Comparison of ENCODE assay signal across 1 cellular context in the genomic region with DNA sequence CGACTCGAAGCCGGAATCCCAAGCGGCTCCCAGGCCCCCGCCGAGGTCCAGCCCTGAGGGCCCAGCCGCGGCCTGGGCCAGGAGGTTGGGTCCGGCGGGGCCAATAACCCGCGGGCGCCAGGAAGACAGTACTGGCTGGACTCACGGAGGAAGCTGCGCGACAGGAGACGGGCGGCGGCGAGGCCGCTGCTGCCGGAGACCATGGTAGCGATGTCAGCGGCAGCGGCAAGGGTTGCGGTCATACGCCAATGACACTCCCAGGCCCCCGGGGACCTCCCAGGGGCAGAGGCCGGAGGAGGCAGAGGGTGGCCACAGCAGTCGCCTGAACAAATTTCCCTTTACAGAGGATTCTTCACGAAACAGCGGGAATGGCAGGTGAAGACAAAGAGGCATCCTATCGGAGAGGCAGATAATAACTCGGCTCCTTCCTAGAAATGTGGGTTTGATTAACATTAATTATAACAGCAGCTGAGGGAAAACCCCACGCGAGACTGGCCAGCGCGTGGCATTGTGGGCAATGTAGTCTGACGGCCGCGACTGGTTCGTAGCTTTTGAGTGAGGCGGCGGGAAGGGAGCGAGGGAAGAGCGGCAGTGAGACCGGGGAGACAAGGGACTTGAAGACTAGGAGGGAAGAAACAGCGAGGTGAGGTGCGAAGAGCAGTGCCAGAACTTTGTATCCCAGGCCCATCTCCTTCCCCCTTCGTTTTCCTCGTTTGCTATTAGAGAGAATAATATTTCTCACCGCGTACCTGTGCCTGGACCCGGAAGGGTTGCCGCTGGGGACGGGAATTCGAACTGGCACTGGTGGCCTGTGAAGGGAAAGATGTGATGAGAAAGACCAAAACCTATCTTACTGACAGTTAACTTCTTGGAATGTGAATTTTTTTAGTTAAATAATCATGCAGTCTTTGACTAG.
A peak's percentile ranks its signal among the peaks of the same experiment; 100 is the strongest.
TF ChIP-seq lines count a peak whose summit lies in the region.

A gene (minus strand): TSS at position 253 of the 916 bp plus-strand sequence. CDS start 11 bp downstream, at position 242.

TF ChIP-seq in HepG2, 621 proteins besides CTCF, POLR2A, EP300 and RAD21 (continued from another document and continues in another):
- no peak for TF ChIP-seq ZNF468 (CRISPR knock-in tag; IDR thresholded peaks at IDR 0.05)
- peak; percentile 95 for TF ChIP-seq KDM5A (IDR thresholded peaks at IDR 0.05; ENCODE audit: borderline replicate concordance, low read length)
- no peak for TF ChIP-seq ZNF570 (CRISPR knock-in tag; IDR thresholded peaks at IDR 0.05; ENCODE audit: borderline replicate concordance)
- peak; percentile 99 for TF ChIP-seq ASH2L (IDR thresholded peaks at IDR 0.05; ENCODE audit: insufficient read length, low read depth, low read length)
- TF ChIP-seq, protein P1, sequence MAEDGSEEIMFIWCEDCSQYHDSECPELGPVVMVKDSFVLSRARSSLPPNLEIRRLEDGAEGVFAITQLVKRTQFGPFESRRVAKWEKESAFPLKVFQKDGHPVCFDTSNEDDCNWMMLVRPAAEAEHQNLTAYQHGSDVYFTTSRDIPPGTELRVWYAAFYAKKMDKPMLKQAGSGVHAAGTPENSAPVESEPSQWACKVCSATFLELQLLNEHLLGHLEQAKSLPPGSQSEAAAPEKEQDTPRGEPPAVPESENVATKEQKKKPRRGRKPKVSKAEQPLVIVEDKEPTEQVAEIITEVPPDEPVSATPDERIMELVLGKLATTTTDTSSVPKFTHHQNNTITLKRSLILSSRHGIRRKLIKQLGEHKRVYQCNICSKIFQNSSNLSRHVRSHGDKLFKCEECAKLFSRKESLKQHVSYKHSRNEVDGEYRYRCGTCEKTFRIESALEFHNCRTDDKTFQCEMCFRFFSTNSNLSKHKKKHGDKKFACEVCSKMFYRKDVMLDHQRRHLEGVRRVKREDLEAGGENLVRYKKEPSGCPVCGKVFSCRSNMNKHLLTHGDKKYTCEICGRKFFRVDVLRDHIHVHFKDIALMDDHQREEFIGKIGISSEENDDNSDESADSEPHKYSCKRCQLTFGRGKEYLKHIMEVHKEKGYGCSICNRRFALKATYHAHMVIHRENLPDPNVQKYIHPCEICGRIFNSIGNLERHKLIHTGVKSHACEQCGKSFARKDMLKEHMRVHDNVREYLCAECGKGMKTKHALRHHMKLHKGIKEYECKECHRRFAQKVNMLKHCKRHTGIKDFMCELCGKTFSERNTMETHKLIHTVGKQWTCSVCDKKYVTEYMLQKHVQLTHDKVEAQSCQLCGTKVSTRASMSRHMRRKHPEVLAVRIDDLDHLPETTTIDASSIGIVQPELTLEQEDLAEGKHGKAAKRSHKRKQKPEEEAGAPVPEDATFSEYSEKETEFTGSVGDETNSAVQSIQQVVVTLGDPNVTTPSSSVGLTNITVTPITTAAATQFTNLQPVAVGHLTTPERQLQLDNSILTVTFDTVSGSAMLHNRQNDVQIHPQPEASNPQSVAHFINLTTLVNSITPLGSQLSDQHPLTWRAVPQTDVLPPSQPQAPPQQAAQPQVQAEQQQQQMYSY (CRISPR knock-in tag; IDR thresholded peaks at IDR 0.05), result 0 out of 2 replicates have a peak, but pooled peaks have one; percentile 2
- TF ChIP-seq ZNF337 (CRISPR knock-in tag; IDR thresholded peaks at IDR 0.05; ENCODE audit: borderline replicate concordance, low read depth), result no peak
- 0 out of 2 replicates have a peak, but pooled peaks have one; percentile 13 for TF ChIP-seq ZMAT3 (CRISPR knock-in tag; conservative IDR thresholded peaks at IDR 0.05)
- TF ChIP-seq ZNF629 (CRISPR knock-in tag; conservative IDR thresholded peaks at IDR 0.05), result no peak
- TF ChIP-seq, protein P2, sequence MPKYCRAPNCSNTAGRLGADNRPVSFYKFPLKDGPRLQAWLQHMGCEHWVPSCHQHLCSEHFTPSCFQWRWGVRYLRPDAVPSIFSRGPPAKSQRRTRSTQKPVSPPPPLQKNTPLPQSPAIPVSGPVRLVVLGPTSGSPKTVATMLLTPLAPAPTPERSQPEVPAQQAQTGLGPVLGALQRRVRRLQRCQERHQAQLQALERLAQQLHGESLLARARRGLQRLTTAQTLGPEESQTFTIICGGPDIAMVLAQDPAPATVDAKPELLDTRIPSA (CRISPR knock-in tag; IDR thresholded peaks at IDR 0.05; ENCODE audit: borderline replicate concordance), result peak; percentile 62; the same call in 1 of the 2 replicates
- TF ChIP-seq NR2F1 (CRISPR knock-in tag; IDR thresholded peaks at IDR 0.05), result peak in 1 of 2 experiments; percentile 54; a peak in 2 of 4 replicates
- TF ChIP-seq ZNF615 (CRISPR knock-in tag; IDR thresholded peaks at IDR 0.05; ENCODE audit: borderline replicate concordance), result no peak
- TF ChIP-seq, protein P3, sequence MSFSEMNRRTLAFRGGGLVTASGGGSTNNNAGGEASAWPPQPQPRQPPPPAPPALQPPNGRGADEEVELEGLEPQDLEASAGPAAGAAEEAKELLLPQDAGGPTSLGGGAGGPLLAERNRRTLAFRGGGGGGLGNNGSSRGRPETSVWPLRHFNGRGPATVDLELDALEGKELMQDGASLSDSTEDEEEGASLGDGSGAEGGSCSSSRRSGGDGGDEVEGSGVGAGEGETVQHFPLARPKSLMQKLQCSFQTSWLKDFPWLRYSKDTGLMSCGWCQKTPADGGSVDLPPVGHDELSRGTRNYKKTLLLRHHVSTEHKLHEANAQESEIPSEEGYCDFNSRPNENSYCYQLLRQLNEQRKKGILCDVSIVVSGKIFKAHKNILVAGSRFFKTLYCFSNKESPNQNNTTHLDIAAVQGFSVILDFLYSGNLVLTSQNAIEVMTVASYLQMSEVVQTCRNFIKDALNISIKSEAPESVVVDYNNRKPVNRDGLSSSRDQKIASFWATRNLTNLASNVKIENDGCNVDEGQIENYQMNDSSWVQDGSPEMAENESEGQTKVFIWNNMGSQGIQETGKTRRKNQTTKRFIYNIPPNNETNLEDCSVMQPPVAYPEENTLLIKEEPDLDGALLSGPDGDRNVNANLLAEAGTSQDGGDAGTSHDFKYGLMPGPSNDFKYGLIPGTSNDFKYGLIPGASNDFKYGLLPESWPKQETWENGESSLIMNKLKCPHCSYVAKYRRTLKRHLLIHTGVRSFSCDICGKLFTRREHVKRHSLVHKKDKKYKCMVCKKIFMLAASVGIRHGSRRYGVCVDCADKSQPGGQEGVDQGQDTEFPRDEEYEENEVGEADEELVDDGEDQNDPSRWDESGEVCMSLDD (CRISPR knock-in tag; IDR thresholded peaks at IDR 0.05; ENCODE audit: borderline replicate concordance), result no peak; the same call in 1 of the 2 replicates
- TF ChIP-seq, protein P4, sequence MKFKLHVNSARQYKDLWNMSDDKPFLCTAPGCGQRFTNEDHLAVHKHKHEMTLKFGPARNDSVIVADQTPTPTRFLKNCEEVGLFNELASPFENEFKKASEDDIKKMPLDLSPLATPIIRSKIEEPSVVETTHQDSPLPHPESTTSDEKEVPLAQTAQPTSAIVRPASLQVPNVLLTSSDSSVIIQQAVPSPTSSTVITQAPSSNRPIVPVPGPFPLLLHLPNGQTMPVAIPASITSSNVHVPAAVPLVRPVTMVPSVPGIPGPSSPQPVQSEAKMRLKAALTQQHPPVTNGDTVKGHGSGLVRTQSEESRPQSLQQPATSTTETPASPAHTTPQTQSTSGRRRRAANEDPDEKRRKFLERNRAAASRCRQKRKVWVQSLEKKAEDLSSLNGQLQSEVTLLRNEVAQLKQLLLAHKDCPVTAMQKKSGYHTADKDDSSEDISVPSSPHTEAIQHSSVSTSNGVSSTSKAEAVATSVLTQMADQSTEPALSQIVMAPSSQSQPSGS (CRISPR knock-in tag; IDR thresholded peaks at IDR 0.05), result no peak
- peak; percentile 67; the same call in 1 of the 2 replicates for TF ChIP-seq ZNF441 (CRISPR knock-in tag; IDR thresholded peaks at IDR 0.05; ENCODE audit: borderline replicate concordance)
- TF ChIP-seq GTF2F1 (IDR thresholded peaks at IDR 0.05; ENCODE audit: low read length), result no peak
- 0 out of 2 replicates have a peak, but pooled peaks have one; percentile 40 for TF ChIP-seq MZF1 (CRISPR knock-in tag; IDR thresholded peaks at IDR 0.05; ENCODE audit: borderline replicate concordance)
- no peak for TF ChIP-seq ZNF207 (IDR thresholded peaks at IDR 0.05; ENCODE audit: borderline replicate concordance)
- no peak for TF ChIP-seq ZBTB38 (CRISPR knock-in tag; IDR thresholded peaks at IDR 0.05)
- TF ChIP-seq, protein P5, sequence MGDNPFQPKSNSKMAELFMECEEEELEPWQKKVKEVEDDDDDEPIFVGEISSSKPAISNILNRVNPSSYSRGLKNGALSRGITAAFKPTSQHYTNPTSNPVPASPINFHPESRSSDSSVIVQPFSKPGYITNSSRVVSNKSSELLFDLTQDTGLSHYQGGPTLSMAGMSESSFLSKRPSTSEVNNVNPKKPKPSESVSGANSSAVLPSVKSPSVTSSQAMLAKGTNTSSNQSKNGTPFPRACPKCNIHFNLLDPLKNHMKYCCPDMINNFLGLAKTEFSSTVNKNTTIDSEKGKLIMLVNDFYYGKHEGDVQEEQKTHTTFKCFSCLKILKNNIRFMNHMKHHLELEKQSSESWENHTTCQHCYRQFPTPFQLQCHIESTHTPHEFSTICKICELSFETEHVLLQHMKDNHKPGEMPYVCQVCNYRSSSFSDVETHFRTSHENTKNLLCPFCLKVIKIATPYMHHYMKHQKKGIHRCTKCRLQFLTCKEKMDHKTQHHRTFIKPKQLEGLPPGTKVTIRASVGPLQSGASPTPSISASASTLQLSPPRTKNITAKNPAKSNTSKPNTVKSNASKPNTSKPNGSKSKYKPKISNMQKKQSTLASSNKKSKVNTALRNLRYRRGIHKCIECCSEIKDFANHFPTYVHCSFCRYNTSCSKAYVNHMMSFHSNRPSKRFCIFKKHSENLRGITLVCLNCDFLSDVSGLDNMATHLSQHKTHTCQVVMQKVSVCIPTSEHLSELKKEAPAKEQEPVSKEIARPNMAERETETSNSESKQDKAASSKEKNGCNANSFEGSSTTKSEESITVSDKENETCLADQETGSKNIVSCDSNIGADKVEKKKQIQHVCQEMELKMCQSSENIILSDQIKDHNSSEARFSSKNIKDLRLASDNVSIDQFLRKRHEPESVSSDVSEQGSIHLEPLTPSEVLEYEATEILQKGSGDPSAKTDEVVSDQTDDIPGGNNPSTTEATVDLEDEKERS (CRISPR knock-in tag; IDR thresholded peaks at IDR 0.05), result 0 out of 2 replicates have a peak, but pooled peaks have one; percentile 34
- peak; percentile 82; the same call in 1 of the 2 replicates for TF ChIP-seq DNMT3B (CRISPR knock-in tag; conservative IDR thresholded peaks at IDR 0.05)
- no peak for TF ChIP-seq ZNF577 (CRISPR knock-in tag; IDR thresholded peaks at IDR 0.05; ENCODE audit: borderline replicate concordance, low read depth)
- TF ChIP-seq, protein P6, sequence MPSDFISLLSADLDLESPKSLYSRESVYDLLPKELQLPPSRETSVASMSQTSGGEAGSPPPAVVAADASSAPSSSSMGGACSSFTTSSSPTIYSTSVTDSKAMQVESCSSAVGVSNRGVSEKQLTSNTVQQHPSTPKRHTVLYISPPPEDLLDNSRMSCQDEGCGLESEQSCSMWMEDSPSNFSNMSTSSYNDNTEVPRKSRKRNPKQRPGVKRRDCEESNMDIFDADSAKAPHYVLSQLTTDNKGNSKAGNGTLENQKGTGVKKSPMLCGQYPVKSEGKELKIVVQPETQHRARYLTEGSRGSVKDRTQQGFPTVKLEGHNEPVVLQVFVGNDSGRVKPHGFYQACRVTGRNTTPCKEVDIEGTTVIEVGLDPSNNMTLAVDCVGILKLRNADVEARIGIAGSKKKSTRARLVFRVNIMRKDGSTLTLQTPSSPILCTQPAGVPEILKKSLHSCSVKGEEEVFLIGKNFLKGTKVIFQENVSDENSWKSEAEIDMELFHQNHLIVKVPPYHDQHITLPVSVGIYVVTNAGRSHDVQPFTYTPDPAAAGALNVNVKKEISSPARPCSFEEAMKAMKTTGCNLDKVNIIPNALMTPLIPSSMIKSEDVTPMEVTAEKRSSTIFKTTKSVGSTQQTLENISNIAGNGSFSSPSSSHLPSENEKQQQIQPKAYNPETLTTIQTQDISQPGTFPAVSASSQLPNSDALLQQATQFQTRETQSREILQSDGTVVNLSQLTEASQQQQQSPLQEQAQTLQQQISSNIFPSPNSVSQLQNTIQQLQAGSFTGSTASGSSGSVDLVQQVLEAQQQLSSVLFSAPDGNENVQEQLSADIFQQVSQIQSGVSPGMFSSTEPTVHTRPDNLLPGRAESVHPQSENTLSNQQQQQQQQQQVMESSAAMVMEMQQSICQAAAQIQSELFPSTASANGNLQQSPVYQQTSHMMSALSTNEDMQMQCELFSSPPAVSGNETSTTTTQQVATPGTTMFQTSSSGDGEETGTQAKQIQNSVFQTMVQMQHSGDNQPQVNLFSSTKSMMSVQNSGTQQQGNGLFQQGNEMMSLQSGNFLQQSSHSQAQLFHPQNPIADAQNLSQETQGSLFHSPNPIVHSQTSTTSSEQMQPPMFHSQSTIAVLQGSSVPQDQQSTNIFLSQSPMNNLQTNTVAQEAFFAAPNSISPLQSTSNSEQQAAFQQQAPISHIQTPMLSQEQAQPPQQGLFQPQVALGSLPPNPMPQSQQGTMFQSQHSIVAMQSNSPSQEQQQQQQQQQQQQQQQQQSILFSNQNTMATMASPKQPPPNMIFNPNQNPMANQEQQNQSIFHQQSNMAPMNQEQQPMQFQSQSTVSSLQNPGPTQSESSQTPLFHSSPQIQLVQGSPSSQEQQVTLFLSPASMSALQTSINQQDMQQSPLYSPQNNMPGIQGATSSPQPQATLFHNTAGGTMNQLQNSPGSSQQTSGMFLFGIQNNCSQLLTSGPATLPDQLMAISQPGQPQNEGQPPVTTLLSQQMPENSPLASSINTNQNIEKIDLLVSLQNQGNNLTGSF (CRISPR knock-in tag; IDR thresholded peaks at IDR 0.05), result peak; percentile 39; the same call in 1 of the 2 replicates
- no peak for TF ChIP-seq ZNF33A (CRISPR knock-in tag; IDR thresholded peaks at IDR 0.05; ENCODE audit: borderline replicate concordance)
- no peak for TF ChIP-seq MED8 (CRISPR knock-in tag; IDR thresholded peaks at IDR 0.05; ENCODE audit: insufficient replicate concordance)
- TF ChIP-seq ZSCAN25 (CRISPR knock-in tag; IDR thresholded peaks at IDR 0.05), result peak; percentile 11; the same call in 1 of the 2 replicates
- peak; percentile 82 for TF ChIP-seq KAT8 (CRISPR knock-in tag; IDR thresholded peaks at IDR 0.05)
- TF ChIP-seq YY1 (IDR thresholded peaks at IDR 0.05; ENCODE audit: insufficient read depth, insufficient replicate concordance, low read depth, low read length), result no peak
- 0 out of 2 replicates have a peak, but pooled peaks have one; percentile 45 for TF ChIP-seq ZNF550 (CRISPR knock-in tag; IDR thresholded peaks at IDR 0.05; ENCODE audit: borderline replicate concordance)
- peak; percentile 17; the same call in 1 of the 2 replicates for TF ChIP-seq ZNF614 (CRISPR knock-in tag; IDR thresholded peaks at IDR 0.05; ENCODE audit: borderline replicate concordance)
- TF ChIP-seq, protein P7, sequence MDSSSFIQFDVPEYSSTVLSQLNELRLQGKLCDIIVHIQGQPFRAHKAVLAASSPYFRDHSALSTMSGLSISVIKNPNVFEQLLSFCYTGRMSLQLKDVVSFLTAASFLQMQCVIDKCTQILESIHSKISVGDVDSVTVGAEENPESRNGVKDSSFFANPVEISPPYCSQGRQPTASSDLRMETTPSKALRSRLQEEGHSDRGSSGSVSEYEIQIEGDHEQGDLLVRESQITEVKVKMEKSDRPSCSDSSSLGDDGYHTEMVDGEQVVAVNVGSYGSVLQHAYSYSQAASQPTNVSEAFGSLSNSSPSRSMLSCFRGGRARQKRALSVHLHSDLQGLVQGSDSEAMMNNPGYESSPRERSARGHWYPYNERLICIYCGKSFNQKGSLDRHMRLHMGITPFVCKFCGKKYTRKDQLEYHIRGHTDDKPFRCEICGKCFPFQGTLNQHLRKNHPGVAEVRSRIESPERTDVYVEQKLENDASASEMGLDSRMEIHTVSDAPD (CRISPR knock-in tag; IDR thresholded peaks at IDR 0.05), result no peak
- TF ChIP-seq TRIM24 (CRISPR knock-in tag; IDR thresholded peaks at IDR 0.05), result no peak
- peak; percentile 45; the same call in 1 of the 2 replicates for TF ChIP-seq ZNF12 (CRISPR knock-in tag; IDR thresholded peaks at IDR 0.05)
- peak; percentile 68; the same call in 1 of the 2 replicates for TF ChIP-seq PHF21A (CRISPR knock-in tag; IDR thresholded peaks at IDR 0.05)
